ENCODE assay signal across 16 cellular contexts in the genomic region with DNA sequence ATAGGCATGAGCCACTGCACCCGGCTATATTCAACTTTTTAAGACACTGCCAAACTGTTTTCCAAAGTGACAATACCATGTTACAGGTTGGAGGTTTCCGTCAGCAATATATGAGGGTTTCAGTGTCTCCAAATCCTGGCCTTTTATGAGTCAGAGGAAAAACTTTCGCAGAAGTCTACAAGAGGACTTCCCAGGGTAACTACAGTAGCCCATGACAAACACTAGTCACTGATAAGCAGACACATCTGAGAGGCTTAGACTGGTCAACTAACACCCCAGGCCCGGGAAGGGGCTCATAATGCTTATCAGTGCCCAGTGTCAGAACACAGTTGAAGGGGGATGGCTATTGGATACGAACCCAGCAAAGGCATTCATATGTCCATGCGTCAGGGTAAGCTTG.
A peak's percentile ranks its signal among the peaks of the same experiment; 100 is the strongest.
DNase-seq lines count a peak whose midpoint lies in the region; ATAC-seq and TF ChIP-seq lines count a peak whose summit lies in the region.
"Had no signal": no experiment of that assay in that cellular context is flagged by ENCODE, and none has a peak within 500 bp of the region (broad histone marks: within the 10 kb centered on the region; RNA-seq: fewer than 3 reads in every experiment).

No MANE protein-coding gene starts in this region.

- no peak for TF ChIP-seq POLR2A in thyroid gland (IDR thresholded peaks at IDR 0.05)

- DNase-seq in AG04450 (ENCODE audit: low read depth, low spot score) (peak; percentile 24), HuH-7.5 (ENCODE audit: low spot score) (peak; percentile 30), brain microvascular endothelial cell (peak; percentile 89), lower lobe of right lung (no peak), thyroid gland (no peak), iPS-NIHi11 (ENCODE audit: low spot score) (no peak)
- DNase-seq: activated CD4-positive, alpha-beta T cell treated with anti-CD3 and anti-CD28 coated beads for 36 hours; activated effector memory CD4-positive, alpha-beta T cell treated with anti-CD3 and anti-CD28 coated beads, Interleukin-2, amount 50 U/mL, for 16 hours; GDM1; midbrain; NCI-H1417; NCI-H526 treated with DMSO at 0.1 percent for 48 hours; psoas muscle; substantia nigra had no signal

- POLR2A ChIA-PET in AG04450 (lab: Yijun Ruan, JAX): no interaction called here

- H3K36me3 ChIP-seq in brain microvascular endothelial cell (replicated peaks) (no peaks in the 10 kb centered on the region), lower lobe of right lung (no peaks in the 10 kb centered on the region), thyroid gland (no peaks in the 10 kb centered on the region)

- H3K9me3 ChIP-seq in AG04450 (ENCODE audit: control insufficient read depth, insufficient read depth, low read length) (no peaks in the 10 kb centered on the region), lower lobe of right lung (no peaks in the 10 kb centered on the region), thyroid gland (no peaks in the 10 kb centered on the region)
- H3K9me3 ChIP-seq: psoas muscle had no signal

- peak; percentile 52 to 54 for ATAC-seq in lower lobe of right lung
- ATAC-seq in HG02763 (IDR thresholded peaks at IDR 0.05; ENCODE audit: unreplicated experiment): no peak
- no peak for ATAC-seq in GM21528 (IDR thresholded peaks at IDR 0.05; ENCODE audit: low FRiP score, unreplicated experiment)
- ATAC-seq: activated CD4-positive, alpha-beta T cell treated with anti-CD3 and anti-CD28 coated beads for 36 hours; psoas muscle had no signal

- in situ Hi-C loops in brain microvascular endothelial cell (cut with HindIII; ENCODE audit: low pct_ligation_motif_present, low sequenced_read_pairs): no loop called here

- CTCF ChIA-PET in AG04450 (lab: Charles Lee): interaction anchor here (1.2 kb wide), 1 partner anchor 11 kb away, joined by 3 read pairs; no protein-coding TSS in a partner anchor

- H3K4me3 ChIP-seq in AG04450 (ENCODE audit: low read depth, low read length) (no peak overlapping the region), brain microvascular endothelial cell (ENCODE audit: low read depth, low read length) (no peak overlapping the region), lower lobe of right lung (no peak overlapping the region), thyroid gland (replicated peaks in 1 of 3) (no peak overlapping the region)
- H3K4me3 ChIP-seq: psoas muscle had no signal

- WGBS in thyroid gland, 2 donors: 83 to 87% methylated on average over 6 of the region's 6 CpGs

- no peaks in the 10 kb centered on the region for H3K27me3 ChIP-seq in AG04450 (ENCODE audit: control insufficient read depth, insufficient read depth, low read length)
- no peaks in the 10 kb centered on the region for H3K27me3 ChIP-seq in brain microvascular endothelial cell (replicated peaks)
- H3K27me3 ChIP-seq in lower lobe of right lung (ENCODE audit: low read depth): no peaks in the 10 kb centered on the region
- H3K27me3 ChIP-seq in thyroid gland: no peaks in the 10 kb centered on the region

- H3K27ac ChIP-seq in AG04450 (ENCODE audit: low read depth, low read length) (peak overlapping the region; percentile 83), brain microvascular endothelial cell (peak overlapping the region; percentile 63), lower lobe of right lung (peak overlapping the region; percentile 19), thyroid gland (no peak overlapping the region)
- H3K27ac ChIP-seq: psoas muscle had no signal

- no peaks in the 10 kb centered on the region for H3K4me1 ChIP-seq in lower lobe of right lung
- no peaks in the 10 kb centered on the region for H3K4me1 ChIP-seq in thyroid gland
- H3K4me1 ChIP-seq: psoas muscle had no signal

- TF ChIP-seq CTCF in AG04450 (IDR thresholded peaks at IDR 0.05; ENCODE audit: low read depth, low read length) (no peak), brain microvascular endothelial cell (IDR thresholded peaks at IDR 0.05; ENCODE audit: low read depth, low read length, missing control alignments) (no peak), lower lobe of right lung (IDR thresholded peaks at IDR 0.05) (no peak), thyroid gland (IDR thresholded peaks at IDR 0.05) (no peak)

- intact Hi-C loops in lower lobe of right lung (cut with DNase I) (no loop called here), thyroid gland (cut with DNase I) (no loop called here)

Comparison
In these comparisons a context has a peak if more than half of its experiments do, and no peak if none do; other contexts are left out.
1. DNase-seq: peak in AG04450 (single experiment), HuH-7.5 (single experiment) and brain microvascular endothelial cell (single experiment); none in lower lobe of right lung (single experiment), thyroid gland (0 of 2) and iPS-NIHi11 (single experiment).
2. H3K27ac ChIP-seq: peak in AG04450 (single experiment), brain microvascular endothelial cell (single experiment) and lower lobe of right lung (single experiment); none in thyroid gland (0 of 3).
3. ATAC-seq: peak in lower lobe of right lung (2 of 2); none in HG02763 (single experiment) and GM21528 (single experiment).